ENCODE assay signal across 20 cellular contexts in the genomic region with DNA sequence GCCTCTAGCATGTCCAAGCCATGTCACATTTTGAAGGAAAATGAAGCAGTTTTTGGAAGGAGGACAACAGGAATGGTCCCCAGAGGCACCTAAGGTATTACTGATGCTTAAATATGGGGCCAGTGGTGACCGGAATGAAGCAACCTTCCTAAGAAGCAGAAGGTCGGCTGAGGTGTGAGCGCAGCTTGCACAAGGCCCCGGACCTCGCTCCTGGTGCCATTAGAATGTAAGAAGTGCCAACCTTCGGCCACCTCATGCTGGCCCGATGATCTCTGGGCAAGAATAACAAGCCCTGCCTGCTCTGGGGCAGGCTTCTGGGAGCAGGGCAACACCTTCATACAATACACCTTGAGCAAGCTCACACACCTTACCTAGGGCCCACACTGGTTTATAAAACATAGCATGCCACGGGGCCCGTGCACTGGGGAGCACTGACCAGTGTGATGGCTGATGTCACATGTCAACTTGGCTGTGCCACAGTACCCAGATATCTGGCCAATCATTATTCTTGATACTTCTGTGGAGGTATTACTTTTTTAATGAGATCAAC. TPM values are rescaled to one million over a fixed set of nuclear protein-coding genes. Genes with fewer than 3 reads are reported as not detected.
DNase-seq lines count a peak whose midpoint lies in the region; ATAC-seq and TF ChIP-seq lines count a peak whose summit lies in the region.
"Had no signal": no experiment of that assay in that cellular context is flagged by ENCODE, and none has a peak within 500 bp of the region (broad histone marks: within the 10 kb centered on the region; RNA-seq: fewer than 3 reads in every experiment).

No MANE protein-coding gene starts in this region.

- peaks cover 6% of the 10 kb centered on the region for H3K9me3 Mint-ChIP-seq in activated CD4-positive, alpha-beta T cell treated with anti-CD3 and anti-CD28 coated beads, Interleukin-2, amount 10 ng/mL, durations not matched to agents 7 days and 5 days
- no peaks in the 10 kb centered on the region for H3K9me3 Mint-ChIP-seq in activated naive CD8-positive, alpha-beta T cell treated with anti-CD3 and anti-CD28 coated beads, Interleukin-2, amount 10 ng/mL, durations not matched to agents 7 days and 5 days
- H3K9me3 Mint-ChIP-seq: memory B cell had no signal

- H3K27me3 Mint-ChIP-seq in activated CD4-positive, alpha-beta T cell treated with anti-CD3 and anti-CD28 coated beads, Interleukin-2, amount 10 ng/mL, durations not matched to agents 7 days and 5 days = no peaks in the 10 kb centered on the region
- H3K27me3 Mint-ChIP-seq in activated naive CD8-positive, alpha-beta T cell treated with anti-CD3 and anti-CD28 coated beads, Interleukin-2, amount 10 ng/mL, durations not matched to agents 7 days and 5 days = no peaks in the 10 kb centered on the region
- H3K27me3 Mint-ChIP-seq: memory B cell had no signal

- no peak for TF ChIP-seq CTCF in VCaP (conservative IDR thresholded peaks at IDR 0.05)

- 0 out of 2 replicates have a peak overlapping the region, but pooled peaks have one; percentile 65 for H3K27ac ChIP-seq in VCaP
- H3K27ac ChIP-seq: uterus had no signal

- no peak overlapping the region for H3K4me3 Mint-ChIP-seq in activated CD4-positive, alpha-beta T cell treated with anti-CD3 and anti-CD28 coated beads, Interleukin-2, amount 10 ng/mL, durations not matched to agents 7 days and 5 days
- H3K4me3 Mint-ChIP-seq in activated naive CD8-positive, alpha-beta T cell treated with anti-CD3 and anti-CD28 coated beads, Interleukin-2, amount 10 ng/mL, durations not matched to agents 7 days and 5 days = peak overlapping the region; percentile 82
- H3K4me3 Mint-ChIP-seq: memory B cell had no signal

- DNase-seq in activated CD4-positive, alpha-beta T cell treated with anti-CD3 and anti-CD28 coated beads, Interleukin-2, amount 10 ng/mL, durations not matched to agents 7 days and 5 days = no peak
- no peak for DNase-seq in activated CD4-positive, alpha-beta T cell treated with anti-CD3 and anti-CD28 coated beads for 4 hours
- peak; percentile 23 for DNase-seq in activated naive CD8-positive, alpha-beta T cell treated with anti-CD3 and anti-CD28 coated beads, Interleukin-2, amount 10 ng/mL, durations not matched to agents 7 days and 5 days
- DNase-seq in posterior vena cava (ENCODE audit: low spot score) (peak; percentile 81), NCI-H446 treated with DMSO at 0.1 percent for 48 hours (lab: John Stamatoyannopoulos, UW) (no peak)
- DNase-seq: amygdala, Caco-2, HCEC 1CT, hippocampal formation, Karpas-422, kidney, NCI-H1105, uterus had no signal

- intact Hi-C loops in posterior vena cava (cut with DNase I) = no loop called here

- CTCF ChIA-PET in activated CD4-positive, alpha-beta T cell treated with anti-CD3 and anti-CD28 coated beads, Interleukin-2, amount 10 ng/mL, durations not matched to agents 7 days and 5 days (lab: Charles Lee) = no interaction called here

- peaks cover 87% of the 10 kb centered on the region for H3K36me3 Mint-ChIP-seq in activated CD4-positive, alpha-beta T cell treated with anti-CD3 and anti-CD28 coated beads, Interleukin-2, amount 10 ng/mL, durations not matched to agents 7 days and 5 days (ENCODE audit: low read depth)
- peaks cover 71% of the 10 kb centered on the region for H3K36me3 Mint-ChIP-seq in activated naive CD8-positive, alpha-beta T cell treated with anti-CD3 and anti-CD28 coated beads, Interleukin-2, amount 10 ng/mL, durations not matched to agents 7 days and 5 days

- H3K27ac Mint-ChIP-seq in activated CD4-positive, alpha-beta T cell treated with anti-CD3 and anti-CD28 coated beads, Interleukin-2, amount 10 ng/mL, durations not matched to agents 7 days and 5 days = peak overlapping the region; percentile 92
- H3K27ac Mint-ChIP-seq in activated naive CD8-positive, alpha-beta T cell treated with anti-CD3 and anti-CD28 coated beads, Interleukin-2, amount 10 ng/mL, durations not matched to agents 7 days and 5 days = peak overlapping the region; percentile 96
- H3K27ac Mint-ChIP-seq: memory B cell had no signal

- POLR2A ChIA-PET in activated CD4-positive, alpha-beta T cell treated with anti-CD3 and anti-CD28 coated beads, Interleukin-2, amount 10 ng/mL, durations not matched to agents 7 days and 5 days (lab: Charles Lee) = no interaction called here
- POLR2A ChIA-PET in activated naive CD8-positive, alpha-beta T cell treated with anti-CD3 and anti-CD28 coated beads, Interleukin-2, amount 10 ng/mL, durations not matched to agents 7 days and 5 days (lab: Charles Lee) = interaction anchor here (1.8 kb wide), 1 partner anchor 73 kb away, joined by 5 read pairs; no protein-coding TSS in a partner anchor

- H3K4me1 Mint-ChIP-seq in activated CD4-positive, alpha-beta T cell treated with anti-CD3 and anti-CD28 coated beads, Interleukin-2, amount 10 ng/mL, durations not matched to agents 7 days and 5 days = peaks cover 88% of the 10 kb centered on the region
- H3K4me1 Mint-ChIP-seq in activated naive CD8-positive, alpha-beta T cell treated with anti-CD3 and anti-CD28 coated beads, Interleukin-2, amount 10 ng/mL, durations not matched to agents 7 days and 5 days = peaks cover 73% of the 10 kb centered on the region

- no peak for ATAC-seq in activated naive CD8-positive, alpha-beta T cell treated with anti-CD3 and anti-CD28 coated beads, Interleukin-2, amount 10 ng/mL, durations not matched to agents 7 days and 5 days (ENCODE audit: low read depth)
- ATAC-seq in HG02885 (IDR thresholded peaks at IDR 0.05; ENCODE audit: poor library complexity, unreplicated experiment) (no peak), HG02973 (IDR thresholded peaks at IDR 0.05; ENCODE audit: unreplicated experiment) (no peak)
- ATAC-seq: Panc1, right cardiac atrium, SK-N-SH treated with all-trans-retinoic acid at 6 μM for 48 hours had no signal

RNA-seq across cellular contexts. Expression of a gene that starts 21.9 kb away (rescaled TPM):
- 100 to 1,000 TPM; 334 to 336 TPM for total RNA-seq in activated CD4-positive, alpha-beta T cell treated with anti-CD3 and anti-CD28 coated beads, Interleukin-2, amount 10 ng/mL, durations not matched to agents 7 days and 5 days
- 100 to 1,000 TPM; 370 to 391 TPM for total RNA-seq in activated naive CD8-positive, alpha-beta T cell treated with anti-CD3 and anti-CD28 coated beads, Interleukin-2, amount 10 ng/mL, durations not matched to agents 7 days and 5 days
- 10 to 100 TPM; 10.0 to 14.1 TPM for total RNA-seq in posterior vena cava

Comparison
In these comparisons a context has a peak if more than half of its experiments do, and no peak if none do; other contexts are left out.
1. DNase-seq: peak in activated naive CD8-positive, alpha-beta T cell treated with anti-CD3 and anti-CD28 coated beads, Interleukin-2, amount 10 ng/mL, durations not matched to agents 7 days and 5 days (single experiment) and posterior vena cava (single experiment); none in activated CD4-positive, alpha-beta T cell treated with anti-CD3 and anti-CD28 coated beads, Interleukin-2, amount 10 ng/mL, durations not matched to agents 7 days and 5 days (single experiment), activated CD4-positive, alpha-beta T cell treated with anti-CD3 and anti-CD28 coated beads for 4 hours (0 of 2) and NCI-H446 treated with DMSO at 0.1 percent for 48 hours (single experiment).
2. RNA of a gene that starts 21.9 kb away (total RNA-seq): 370 to 391 TPM in activated naive CD8-positive, alpha-beta T cell treated with anti-CD3 and anti-CD28 coated beads, Interleukin-2, amount 10 ng/mL, durations not matched to agents 7 days and 5 days and 334 to 336 TPM in activated CD4-positive, alpha-beta T cell treated with anti-CD3 and anti-CD28 coated beads, Interleukin-2, amount 10 ng/mL, durations not matched to agents 7 days and 5 days; 10.0 to 14.1 TPM in posterior vena cava; every median in the first group is over 10 times any median in the second.